In the genomic region with DNA sequence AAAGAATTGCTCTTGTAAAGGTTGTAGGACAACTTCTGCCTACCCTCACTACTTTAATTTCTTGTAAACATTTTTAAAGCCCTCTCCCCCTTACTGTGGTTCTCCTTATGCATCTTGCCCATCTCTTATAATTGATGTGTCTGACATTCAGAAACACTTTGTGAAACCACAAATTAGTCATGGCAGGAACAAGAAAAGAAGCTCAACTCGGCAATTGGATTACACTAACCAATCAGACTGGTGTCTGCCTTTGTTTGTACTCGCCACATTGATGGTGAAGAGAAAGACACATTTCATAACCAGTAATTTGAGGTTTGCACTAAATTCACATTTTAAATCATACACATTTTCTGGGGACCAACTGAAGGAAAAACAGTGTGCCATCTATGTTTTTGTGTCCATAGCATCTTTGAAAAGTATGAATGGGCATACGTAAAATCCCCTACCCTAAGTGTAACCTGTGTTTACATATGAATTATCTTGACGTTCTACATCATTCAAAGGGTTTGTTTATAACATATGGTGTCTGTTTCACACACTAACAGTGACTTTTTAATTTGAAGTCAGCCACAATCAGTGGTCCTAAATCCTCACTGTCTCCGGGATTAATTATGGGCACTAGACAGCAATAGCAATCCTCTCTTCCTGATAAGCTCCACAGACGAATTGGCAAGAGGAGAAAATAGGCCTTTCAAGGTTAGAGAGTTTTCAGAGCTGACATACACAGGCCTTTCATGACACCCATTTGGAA, we compare ENCODE assay signal across 1 cellular context.
TF ChIP-seq lines count a peak whose summit lies in the region.

No MANE protein-coding gene starts in this region.

TF ChIP-seq in HEK293, 187 proteins besides CTCF, POLR2A, EP300 and RAD21 (continued from another document):
- TF ChIP-seq ZNF510 (tag by site-specific recombination; IDR thresholded peaks at IDR 0.05; ENCODE audit: insufficient replicate concordance) (no peak), TSHZ1 (tag by site-specific recombination; IDR thresholded peaks at IDR 0.05; ENCODE audit: borderline replicate concordance) (0 out of 2 replicates have a peak, but pooled peaks have one; percentile 31), ZEB2 (tag by site-specific recombination; IDR thresholded peaks at IDR 0.05) (0 out of 2 replicates have a peak, but pooled peaks have one; percentile 42), ZNF544 (tag by site-specific recombination; IDR thresholded peaks at IDR 0.05) (no peak), ZNF629 (tag by site-specific recombination; IDR thresholded peaks at IDR 0.05) (0 out of 2 replicates have a peak, but pooled peaks have one; percentile 11), FEZF1 (tag by site-specific recombination; IDR thresholded peaks at IDR 0.05) (peak; percentile 59), ZNF37A (tag by site-specific recombination; IDR thresholded peaks at IDR 0.05) (no peak), ZBTB44 (tag by site-specific recombination; IDR thresholded peaks at IDR 0.05) (peak; percentile 20; the same call in 1 of the 2 replicates), BCL6B (tag by site-specific recombination; IDR thresholded peaks at IDR 0.05) (0 out of 2 replicates have a peak, but pooled peaks have one; percentile 12), ZNF132 (tag by site-specific recombination; IDR thresholded peaks at IDR 0.05; ENCODE audit: borderline replicate concordance) (no peak), SETDB1 (IDR thresholded peaks at IDR 0.05; ENCODE audit: insufficient read length, low read length) (no peak), ZNF830 (tag by site-specific recombination; IDR thresholded peaks at IDR 0.05; ENCODE audit: low read depth) (no peak), WT1 (tag by site-specific recombination; IDR thresholded peaks at IDR 0.05) (0 out of 2 replicates have a peak, but pooled peaks have one; percentile 47)
TF ChIP-seq in HEK293: peak in this region for 17.
